In genomic region chr6:161847628-161848027, GRCh38 we compare ENCODE assay signal across 9 cellular contexts.
"Had no signal": no experiment of that assay in that cellular context is flagged by ENCODE, and none has a peak within 500 bp of the region (broad histone marks: within the 10 kb centered on the region; RNA-seq: fewer than 3 reads in every experiment).

No MANE protein-coding gene starts in this region.

- H2AFZ ChIP-seq: GM23248 had no signal

- H3K27ac ChIP-seq: GM23248, HL-60 had no signal

- H3K36me3 ChIP-seq: HAP-1 had no signal

- H3K9me3 ChIP-seq: HAP-1 had no signal

- H3K4me3 ChIP-seq: GM23248, HAP-1, K562 had no signal

- H3K4me1 ChIP-seq: HAP-1 had no signal

- ATAC-seq: HCT116, K562 had no signal

- DNase-seq: GM23248, H7, HFFc6, IMR-90, KG1 had no signal

- H3K9ac ChIP-seq: GM23248 had no signal
